In genomic region chr18:72544092-72544886, GRCh38 we compare ENCODE assay signal across 1 cellular context.
TF ChIP-seq lines count a peak whose summit lies in the region.

Gene CBLN2, minus strand, starts transcription at chr18:72544342. Its CDS starts 2,182 bp downstream, at chr18:72542160.

TF ChIP-seq in HepG2, 621 proteins besides CTCF, POLR2A, EP300 and RAD21 (continued from another document):
- no peak for TF ChIP-seq ARID5B (CRISPR knock-in tag; IDR thresholded peaks at IDR 0.05)
- no peak for TF ChIP-seq AGO2 (optimal IDR thresholded peaks at IDR 0.05; ENCODE audit: low read depth, low read length)
- TF ChIP-seq TRIM24 (CRISPR knock-in tag; IDR thresholded peaks at IDR 0.05), result no peak
- TF ChIP-seq FOXK2 (IDR thresholded peaks at IDR 0.05), result no peak
- TF ChIP-seq TEAD3 (CRISPR knock-in tag; optimal IDR thresholded peaks at IDR 0.05; ENCODE audit: borderline replicate concordance), result no peak
- no peak for TF ChIP-seq ZBTB8A (CRISPR knock-in tag; IDR thresholded peaks at IDR 0.05; ENCODE audit: borderline replicate concordance, low read depth)
- peak; percentile 86 for TF ChIP-seq ZNF800 (CRISPR knock-in tag; IDR thresholded peaks at IDR 0.05)
- no peak for TF ChIP-seq HOXA3 (CRISPR knock-in tag; IDR thresholded peaks at IDR 0.05)
- TF ChIP-seq TFAP4 (IDR thresholded peaks at IDR 0.05; ENCODE audit: borderline replicate concordance, low read depth), result peak; percentile 12; the same call in 1 of the 2 replicates
- no peak for TF ChIP-seq ZNF841 (CRISPR knock-in tag; IDR thresholded peaks at IDR 0.05; ENCODE audit: borderline replicate concordance)
- no peak for TF ChIP-seq BCL6 (CRISPR knock-in tag; IDR thresholded peaks at IDR 0.05)
- no peak for TF ChIP-seq NFKB2 (CRISPR knock-in tag; IDR thresholded peaks at IDR 0.05; ENCODE audit: borderline replicate concordance)
- TF ChIP-seq KDM5A (IDR thresholded peaks at IDR 0.05; ENCODE audit: borderline replicate concordance, low read length), result no peak
- TF ChIP-seq ZBTB49 (CRISPR knock-in tag; IDR thresholded peaks at IDR 0.05; ENCODE audit: borderline replicate concordance), result no peak
- TF ChIP-seq PHF20 (CRISPR knock-in tag; IDR thresholded peaks at IDR 0.05), result no peak
- no peak for TF ChIP-seq HMGXB3 (CRISPR knock-in tag; IDR thresholded peaks at IDR 0.05; ENCODE audit: borderline replicate concordance)
- TF ChIP-seq ZNF772 (CRISPR knock-in tag; IDR thresholded peaks at IDR 0.05), result no peak
- TF ChIP-seq NAIF1 (CRISPR knock-in tag; IDR thresholded peaks at IDR 0.05; ENCODE audit: borderline replicate concordance), result 0 out of 2 replicates have a peak, but pooled peaks have one; percentile 33
- TF ChIP-seq PHF8 (CRISPR knock-in tag; IDR thresholded peaks at IDR 0.05), result no peak
- peak; percentile 97 for TF ChIP-seq HNRNPLL (IDR thresholded peaks at IDR 0.05; ENCODE audit: low read depth, low read length, poor library complexity, severe bottlenecking)
- no peak for TF ChIP-seq DBP (CRISPR knock-in tag; IDR thresholded peaks at IDR 0.05; ENCODE audit: not compliant biosample characterization)
